Comparison of ENCODE assay signal across 1 cellular context in the genomic region with DNA sequence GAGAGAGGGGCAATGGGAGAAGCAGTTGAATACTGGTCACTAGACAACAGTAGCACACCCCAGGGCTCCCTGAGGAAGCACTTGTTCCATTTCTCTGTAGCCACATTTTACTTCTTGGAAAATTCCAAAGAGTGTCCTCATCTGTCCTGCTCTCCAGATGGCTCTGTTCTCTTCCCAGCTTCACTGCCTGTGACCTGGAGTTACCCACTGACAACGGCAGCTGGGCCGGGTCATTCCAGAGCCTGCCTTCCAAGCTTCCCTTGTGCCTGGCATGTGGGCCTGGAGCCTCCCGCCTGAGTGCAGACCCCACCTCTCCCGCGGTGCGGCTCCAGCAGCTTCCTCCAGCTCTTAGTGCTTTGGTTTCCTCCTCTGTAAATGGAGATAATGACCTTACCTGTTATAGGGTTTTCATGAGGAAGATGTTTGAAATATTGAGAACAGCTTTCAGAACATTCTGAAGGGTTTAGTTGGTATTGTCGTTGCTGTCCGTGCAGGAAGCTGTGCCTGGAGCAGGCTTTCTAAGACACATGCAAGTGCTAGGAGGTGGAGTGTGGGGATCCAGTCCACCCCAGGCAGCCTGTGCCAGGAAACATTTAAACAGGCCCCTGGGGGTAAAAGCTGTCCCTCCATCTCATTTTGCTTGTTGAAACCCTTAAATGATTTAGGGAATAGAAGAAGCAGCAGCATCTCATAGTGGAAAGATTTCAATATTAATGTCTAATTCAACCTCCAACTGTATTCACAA.
TF ChIP-seq lines count a peak whose summit lies in the region.

No MANE protein-coding gene starts in this region.

TF ChIP-seq in GM12878, 131 proteins besides CTCF, POLR2A, EP300 and RAD21:
- TF ChIP-seq MXI1 (IDR thresholded peaks at IDR 0.05; ENCODE audit: low read depth, low read length) (no peak), TCF12 (IDR thresholded peaks at IDR 0.05; ENCODE audit: low read depth, low read length) (no peak), CBX3 (IDR thresholded peaks at IDR 0.05; ENCODE audit: borderline replicate concordance, low read depth) (no peak), HDAC6 (IDR thresholded peaks at IDR 0.05; ENCODE audit: unreplicated experiment) (no peak), NFYA (IDR thresholded peaks at IDR 0.05; ENCODE audit: borderline replicate concordance, low read depth, low read length) (no peak), SRF (IDR thresholded peaks at IDR 0.05; ENCODE audit: low read depth in 2 of 2, low read length in 2 of 2) (no peak), EZH2 (IDR thresholded peaks at IDR 0.05; ENCODE audit: borderline replicate concordance, control insufficient read depth, low read depth, low read length) (no peak), ASH2L (IDR thresholded peaks at IDR 0.05; ENCODE audit: borderline replicate concordance, low read depth) (no peak), SUPT20H (IDR thresholded peaks at IDR 0.05; ENCODE audit: borderline replicate concordance, control insufficient read depth, low read depth, low read length) (no peak), RBBP5 (conservative IDR thresholded peaks at IDR 0.05) (no peak), CBX5 (IDR thresholded peaks at IDR 0.05; ENCODE audit: low read depth) (no peak), JUND (IDR thresholded peaks at IDR 0.05; ENCODE audit: low read depth, low read length) (no peak), BCL11A (IDR thresholded peaks at IDR 0.05; ENCODE audit: low read depth, low read length) (no peak), TARDBP (IDR thresholded peaks at IDR 0.05; ENCODE audit: borderline replicate concordance) (no peak)
- TF ChIP-seq, protein P1, sequence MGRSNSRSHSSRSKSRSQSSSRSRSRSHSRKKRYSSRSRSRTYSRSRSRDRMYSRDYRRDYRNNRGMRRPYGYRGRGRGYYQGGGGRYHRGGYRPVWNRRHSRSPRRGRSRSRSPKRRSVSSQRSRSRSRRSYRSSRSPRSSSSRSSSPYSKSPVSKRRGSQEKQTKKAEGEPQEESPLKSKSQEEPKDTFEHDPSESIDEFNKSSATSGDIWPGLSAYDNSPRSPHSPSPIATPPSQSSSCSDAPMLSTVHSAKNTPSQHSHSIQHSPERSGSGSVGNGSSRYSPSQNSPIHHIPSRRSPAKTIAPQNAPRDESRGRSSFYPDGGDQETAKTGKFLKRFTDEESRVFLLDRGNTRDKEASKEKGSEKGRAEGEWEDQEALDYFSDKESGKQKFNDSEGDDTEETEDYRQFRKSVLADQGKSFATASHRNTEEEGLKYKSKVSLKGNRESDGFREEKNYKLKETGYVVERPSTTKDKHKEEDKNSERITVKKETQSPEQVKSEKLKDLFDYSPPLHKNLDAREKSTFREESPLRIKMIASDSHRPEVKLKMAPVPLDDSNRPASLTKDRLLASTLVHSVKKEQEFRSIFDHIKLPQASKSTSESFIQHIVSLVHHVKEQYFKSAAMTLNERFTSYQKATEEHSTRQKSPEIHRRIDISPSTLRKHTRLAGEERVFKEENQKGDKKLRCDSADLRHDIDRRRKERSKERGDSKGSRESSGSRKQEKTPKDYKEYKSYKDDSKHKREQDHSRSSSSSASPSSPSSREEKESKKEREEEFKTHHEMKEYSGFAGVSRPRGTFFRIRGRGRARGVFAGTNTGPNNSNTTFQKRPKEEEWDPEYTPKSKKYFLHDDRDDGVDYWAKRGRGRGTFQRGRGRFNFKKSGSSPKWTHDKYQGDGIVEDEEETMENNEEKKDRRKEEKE (IDR thresholded peaks at IDR 0.05), result no peak
- TF ChIP-seq, protein P2, sequence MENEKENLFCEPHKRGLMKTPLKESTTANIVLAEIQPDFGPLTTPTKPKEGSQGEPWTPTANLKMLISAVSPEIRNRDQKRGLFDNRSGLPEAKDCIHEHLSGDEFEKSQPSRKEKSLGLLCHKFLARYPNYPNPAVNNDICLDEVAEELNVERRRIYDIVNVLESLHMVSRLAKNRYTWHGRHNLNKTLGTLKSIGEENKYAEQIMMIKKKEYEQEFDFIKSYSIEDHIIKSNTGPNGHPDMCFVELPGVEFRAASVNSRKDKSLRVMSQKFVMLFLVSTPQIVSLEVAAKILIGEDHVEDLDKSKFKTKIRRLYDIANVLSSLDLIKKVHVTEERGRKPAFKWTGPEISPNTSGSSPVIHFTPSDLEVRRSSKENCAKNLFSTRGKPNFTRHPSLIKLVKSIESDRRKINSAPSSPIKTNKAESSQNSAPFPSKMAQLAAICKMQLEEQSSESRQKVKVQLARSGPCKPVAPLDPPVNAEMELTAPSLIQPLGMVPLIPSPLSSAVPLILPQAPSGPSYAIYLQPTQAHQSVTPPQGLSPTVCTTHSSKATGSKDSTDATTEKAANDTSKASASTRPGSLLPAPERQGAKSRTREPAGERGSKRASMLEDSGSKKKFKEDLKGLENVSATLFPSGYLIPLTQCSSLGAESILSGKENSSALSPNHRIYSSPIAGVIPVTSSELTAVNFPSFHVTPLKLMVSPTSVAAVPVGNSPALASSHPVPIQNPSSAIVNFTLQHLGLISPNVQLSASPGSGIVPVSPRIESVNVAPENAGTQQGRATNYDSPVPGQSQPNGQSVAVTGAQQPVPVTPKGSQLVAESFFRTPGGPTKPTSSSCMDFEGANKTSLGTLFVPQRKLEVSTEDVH (IDR thresholded peaks at IDR 0.05; ENCODE audit: low read depth, partially characterized antibody), result no peak
- TF ChIP-seq, protein P3, sequence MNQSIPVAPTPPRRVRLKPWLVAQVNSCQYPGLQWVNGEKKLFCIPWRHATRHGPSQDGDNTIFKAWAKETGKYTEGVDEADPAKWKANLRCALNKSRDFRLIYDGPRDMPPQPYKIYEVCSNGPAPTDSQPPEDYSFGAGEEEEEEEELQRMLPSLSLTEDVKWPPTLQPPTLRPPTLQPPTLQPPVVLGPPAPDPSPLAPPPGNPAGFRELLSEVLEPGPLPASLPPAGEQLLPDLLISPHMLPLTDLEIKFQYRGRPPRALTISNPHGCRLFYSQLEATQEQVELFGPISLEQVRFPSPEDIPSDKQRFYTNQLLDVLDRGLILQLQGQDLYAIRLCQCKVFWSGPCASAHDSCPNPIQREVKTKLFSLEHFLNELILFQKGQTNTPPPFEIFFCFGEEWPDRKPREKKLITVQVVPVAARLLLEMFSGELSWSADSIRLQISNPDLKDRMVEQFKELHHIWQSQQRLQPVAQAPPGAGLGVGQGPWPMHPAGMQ (IDR thresholded peaks at IDR 0.05; ENCODE audit: borderline replicate concordance), result no peak
- TF ChIP-seq, protein P4, sequence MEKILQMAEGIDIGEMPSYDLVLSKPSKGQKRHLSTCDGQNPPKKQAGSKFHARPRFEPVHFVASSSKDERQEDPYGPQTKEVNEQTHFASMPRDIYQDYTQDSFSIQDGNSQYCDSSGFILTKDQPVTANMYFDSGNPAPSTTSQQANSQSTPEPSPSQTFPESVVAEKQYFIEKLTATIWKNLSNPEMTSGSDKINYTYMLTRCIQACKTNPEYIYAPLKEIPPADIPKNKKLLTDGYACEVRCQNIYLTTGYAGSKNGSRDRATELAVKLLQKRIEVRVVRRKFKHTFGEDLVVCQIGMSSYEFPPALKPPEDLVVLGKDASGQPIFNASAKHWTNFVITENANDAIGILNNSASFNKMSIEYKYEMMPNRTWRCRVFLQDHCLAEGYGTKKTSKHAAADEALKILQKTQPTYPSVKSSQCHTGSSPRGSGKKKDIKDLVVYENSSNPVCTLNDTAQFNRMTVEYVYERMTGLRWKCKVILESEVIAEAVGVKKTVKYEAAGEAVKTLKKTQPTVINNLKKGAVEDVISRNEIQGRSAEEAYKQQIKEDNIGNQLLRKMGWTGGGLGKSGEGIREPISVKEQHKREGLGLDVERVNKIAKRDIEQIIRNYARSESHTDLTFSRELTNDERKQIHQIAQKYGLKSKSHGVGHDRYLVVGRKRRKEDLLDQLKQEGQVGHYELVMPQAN (conservative IDR thresholded peaks at IDR 0.05), result no peak
